ENCODE assay signal across 11 cellular contexts in the genomic region with DNA sequence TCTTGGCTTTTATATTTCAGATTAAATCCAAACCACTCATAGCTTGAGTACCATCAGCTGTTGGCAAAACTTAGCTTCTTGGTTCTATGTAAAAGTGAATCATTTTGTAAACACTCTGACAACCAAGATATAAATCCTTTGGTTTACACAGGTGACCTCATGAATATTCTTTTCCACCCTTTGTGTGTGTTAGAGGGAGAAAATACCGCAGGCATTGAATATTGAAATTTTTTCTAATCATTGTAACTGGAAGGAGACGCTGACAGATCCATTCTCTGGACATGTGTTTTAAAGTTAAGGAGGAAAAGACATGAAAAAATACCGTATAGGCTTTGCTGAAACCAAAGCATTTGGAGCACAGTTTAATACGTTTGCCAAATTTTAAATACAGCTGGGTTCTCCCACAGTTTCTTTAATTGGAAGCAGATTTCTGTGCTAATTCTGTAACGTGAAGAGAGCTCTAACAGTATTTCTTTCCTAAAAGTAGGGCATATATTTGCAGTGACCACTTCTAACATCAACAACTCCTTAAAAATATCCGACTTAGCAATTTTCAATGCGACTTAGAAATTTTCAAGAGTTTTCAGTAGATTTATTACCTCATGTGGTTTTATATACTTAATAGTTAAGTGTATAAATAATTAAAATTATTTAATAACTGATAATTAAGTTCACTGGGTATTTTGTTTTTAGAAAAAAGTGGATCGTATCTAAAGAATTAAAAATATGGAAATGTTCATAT.
DNase-seq lines count a peak whose midpoint lies in the region; ATAC-seq, FAIRE-seq and TF ChIP-seq lines count a peak whose summit lies in the region.
"Had no signal": no experiment of that assay in that cellular context is flagged by ENCODE, and none has a peak within 500 bp of the region (broad histone marks: within the 10 kb centered on the region; RNA-seq: fewer than 3 reads in every experiment).

No MANE protein-coding gene starts in this region.

- intact Hi-C loops in PC-3 (cut with micrococcal nuclease) (loop anchor here (2.0 to 5.0 kb wide), 3 partner anchors 33 to 71 kb away; no protein-coding TSS in a partner anchor), esophagus muscularis mucosa (cut with DNase I) (no loop called here), kidney (cut with DNase I) (no loop called here)

- CTCF ChIA-PET in PC-3 (lab: Charles Lee): no interaction called here
- CTCF ChIA-PET in activated naive CD4-positive, alpha-beta T cell treated with anti-CD3 and anti-CD28 coated beads, Interleukin-2, amount 10 ng/mL, durations not matched to agents 7 days and 5 days (lab: Charles Lee): no interaction called here

- H3K4me1 ChIP-seq in PC-3 (ENCODE audit: insufficient read depth, low read length): peaks cover 18% of the 10 kb centered on the region
- no peaks in the 10 kb centered on the region for H3K4me1 ChIP-seq in esophagus muscularis mucosa
- no peaks in the 10 kb centered on the region for H3K4me1 ChIP-seq in kidney (ENCODE audit: control insufficient read depth in 1 of 2, insufficient read depth in 1 of 2, low read depth in 1 of 2, low read length in 2 of 2)
- H3K4me1 ChIP-seq: Caco-2 had no signal

- 38% methylated on average over 8 of the region's 8 CpGs for WGBS in esophagus muscularis mucosa

- no peak for FAIRE-seq in kidney (lab: Jason Lieb, UNC)

- H3K4me3 ChIP-seq in AG09309 (ENCODE audit: control insufficient read depth, low read depth, low read length): peak overlapping the region; percentile 7
- peak overlapping the region; percentile 33; the same call in 1 of the 2 replicates for H3K4me3 ChIP-seq in PC-3 (ENCODE audit: low read length)
- peak overlapping the region in 2 of 4 donors; percentile 5 to 12 for H3K4me3 ChIP-seq in esophagus muscularis mucosa
- no peak overlapping the region for H3K4me3 ChIP-seq in kidney (ENCODE audit: low read length in 2 of 2)

- no peaks in the 10 kb centered on the region for H3F3A ChIP-seq in PC-3 (ENCODE audit: low read length, unreplicated experiment)

- ATAC-seq in PC-3 (peak; percentile 100), HG03139 (IDR thresholded peaks at IDR 0.05; ENCODE audit: unreplicated experiment) (no peak)

- DNase-seq in AG09309 (ENCODE audit: low read depth) (peak; percentile 88), PC-3 (peak; percentile 90), esophagus muscularis mucosa (ENCODE audit: extremely low spot score) (no peak), osteocyte (ENCODE audit: extremely low spot score, unreplicated experiment) (no peak), kidney (no peak), NCI-H187 (lab: John Stamatoyannopoulos, UW) (no peak)
- DNase-seq in activated naive CD4-positive, alpha-beta T cell treated with anti-CD3 and anti-CD28 coated beads, Interleukin-2, amount 10 ng/mL, durations not matched to agents 7 days and 5 days: no peak
- DNase-seq: Caco-2 had no signal

- H3K27ac Mint-ChIP-seq in osteocyte (ENCODE audit: unreplicated experiment): peak overlapping the region; percentile 95
- no peak overlapping the region for H3K27ac Mint-ChIP-seq in activated naive CD4-positive, alpha-beta T cell treated with anti-CD3 and anti-CD28 coated beads, Interleukin-2, amount 10 ng/mL, durations not matched to agents 7 days and 5 days
- H3K27ac Mint-ChIP-seq: IgD-negative memory B cell; T-helper 2 cell treated with Interferon-gamma antibody and Interleukin-4, amounts not matched to agents 5 μg/mL and 100 μg/mL, for 36 hours had no signal

- TF ChIP-seq CTCF in AG09309 (IDR thresholded peaks at IDR 0.05; ENCODE audit: control insufficient read depth, insufficient read depth, low read depth, low read length, missing control alignments) (no peak), PC-3 (conservative IDR thresholded peaks at IDR 0.05; ENCODE audit: low read depth, low read length) (no peak), esophagus muscularis mucosa (IDR thresholded peaks at IDR 0.05) (no peak), osteocyte (IDR thresholded peaks at IDR 0.05) (no peak), kidney (IDR thresholded peaks at IDR 0.05; ENCODE audit: borderline replicate concordance, extremely low read depth, insufficient read depth) (no peak)

- no peaks in the 10 kb centered on the region for H3K27me3 Mint-ChIP-seq in osteocyte (ENCODE audit: unreplicated experiment)
- H3K27me3 Mint-ChIP-seq in activated naive CD4-positive, alpha-beta T cell treated with anti-CD3 and anti-CD28 coated beads, Interleukin-2, amount 10 ng/mL, durations not matched to agents 7 days and 5 days: no peaks in the 10 kb centered on the region
- H3K27me3 Mint-ChIP-seq: IgD-negative memory B cell had no signal

- H3K9me3 Mint-ChIP-seq in osteocyte (ENCODE audit: unreplicated experiment): peaks cover 9% of the 10 kb centered on the region
- no peaks in the 10 kb centered on the region for H3K9me3 Mint-ChIP-seq in activated naive CD4-positive, alpha-beta T cell treated with anti-CD3 and anti-CD28 coated beads, Interleukin-2, amount 10 ng/mL, durations not matched to agents 7 days and 5 days
- H3K9me3 Mint-ChIP-seq: T-helper 2 cell treated with Interferon-gamma antibody and Interleukin-4, amounts not matched to agents 5 μg/mL and 100 μg/mL, for 36 hours had no signal

- POLR2A ChIA-PET in PC-3 (lab: Charles Lee; ENCODE audit: unreplicated experiment): no interaction called here

- no peaks in the 10 kb centered on the region for H3K79me2 ChIP-seq in PC-3 (ENCODE audit: low read length)

- peaks cover 5% of the 10 kb centered on the region for H3K36me3 Mint-ChIP-seq in osteocyte (ENCODE audit: unreplicated experiment)
- no peaks in the 10 kb centered on the region for H3K36me3 Mint-ChIP-seq in activated naive CD4-positive, alpha-beta T cell treated with anti-CD3 and anti-CD28 coated beads, Interleukin-2, amount 10 ng/mL, durations not matched to agents 7 days and 5 days
- H3K36me3 Mint-ChIP-seq: IgD-negative memory B cell had no signal

- no TSS peak for BruUV-seq in PC-3 (replicated peaks; lab: Mats Ljungman, UMichigan)

- H3K27ac ChIP-seq in PC-3 (ENCODE audit: low read length) (no peak overlapping the region), esophagus muscularis mucosa (replicated peaks in 1 of 4) (peak overlapping the region; percentile 6 to 41 (median 31)), kidney (ENCODE audit: low read depth in 2 of 2, low read length in 2 of 2) (peak overlapping the region in 1 of 2 donors; percentile 13)

- H3K9ac ChIP-seq in PC-3 (ENCODE audit: low read length): no peak overlapping the region
- H3K9ac ChIP-seq in kidney (ENCODE audit: low read length in 2 of 2): no peak overlapping the region

- H4K20me1 ChIP-seq in PC-3 (ENCODE audit: low read length): no peaks in the 10 kb centered on the region

- peaks cover 48% of the 10 kb centered on the region for H3K4me1 Mint-ChIP-seq in osteocyte (ENCODE audit: unreplicated experiment)
- H3K4me1 Mint-ChIP-seq in activated naive CD4-positive, alpha-beta T cell treated with anti-CD3 and anti-CD28 coated beads, Interleukin-2, amount 10 ng/mL, durations not matched to agents 7 days and 5 days: no peaks in the 10 kb centered on the region
- H3K4me1 Mint-ChIP-seq: IgD-negative memory B cell had no signal

- TF ChIP-seq POLR2A in esophagus muscularis mucosa (IDR thresholded peaks at IDR 0.05; ENCODE audit: low read depth): no peak

- H3K9me3 ChIP-seq in PC-3 (ENCODE audit: low read length) (0 out of 2 replicates have a peak, but pooled peaks cover 6% of the 10 kb centered on the region), esophagus muscularis mucosa (peaks cover 0 to 12% (median 0%) of the 10 kb centered on the region in 4 donors), kidney (ENCODE audit: control insufficient read depth in 1 of 2, low read length in 2 of 2) (no peaks in the 10 kb centered on the region)
- H3K9me3 ChIP-seq: Caco-2 had no signal

- no peak for TF ChIP-seq EP300 in esophagus muscularis mucosa (IDR thresholded peaks at IDR 0.05)

- H2AFZ ChIP-seq in PC-3 (ENCODE audit: low read length): no peak overlapping the region

- no peaks in the 10 kb centered on the region for H3K9me2 ChIP-seq in PC-3 (replicated peaks; ENCODE audit: low read length)

- peak overlapping the region; percentile 67 for H3K4me2 ChIP-seq in PC-3 (ENCODE audit: low read length)

- H3K4me3 Mint-ChIP-seq in osteocyte (ENCODE audit: unreplicated experiment): peak overlapping the region; percentile 64
- H3K4me3 Mint-ChIP-seq in activated naive CD4-positive, alpha-beta T cell treated with anti-CD3 and anti-CD28 coated beads, Interleukin-2, amount 10 ng/mL, durations not matched to agents 7 days and 5 days: no peak overlapping the region
- H3K4me3 Mint-ChIP-seq: IgD-negative memory B cell; T-helper 2 cell treated with Interferon-gamma antibody and Interleukin-4, amounts not matched to agents 5 μg/mL and 100 μg/mL, for 36 hours had no signal

- H3K27me3 ChIP-seq in PC-3 (ENCODE audit: low read length) (no peaks in the 10 kb centered on the region), esophagus muscularis mucosa (no peaks in the 10 kb centered on the region)

- no peaks in the 10 kb centered on the region for H3K36me3 ChIP-seq in PC-3 (ENCODE audit: low read depth, low read length)
- no peaks in the 10 kb centered on the region for H3K36me3 ChIP-seq in esophagus muscularis mucosa
- no peaks in the 10 kb centered on the region for H3K36me3 ChIP-seq in kidney (ENCODE audit: control insufficient read depth in 1 of 2, insufficient read depth in 2 of 2, low read length in 2 of 2)

Comparison
In these comparisons a context has a peak if more than half of its experiments do, and no peak if none do; other contexts are left out.
1. DNase-seq: peak in AG09309 (single experiment) and PC-3 (single experiment); none in esophagus muscularis mucosa (single experiment), osteocyte (single experiment), kidney (single experiment), NCI-H187 (0 of 2) and activated naive CD4-positive, alpha-beta T cell treated with anti-CD3 and anti-CD28 coated beads, Interleukin-2, amount 10 ng/mL, durations not matched to agents 7 days and 5 days (single experiment).
2. H3K4me3 ChIP-seq: peak in AG09309 (single experiment) and PC-3 (single experiment); none in kidney (0 of 2).